Comparison of ENCODE assay signal across 26 cellular contexts in the genomic region with DNA sequence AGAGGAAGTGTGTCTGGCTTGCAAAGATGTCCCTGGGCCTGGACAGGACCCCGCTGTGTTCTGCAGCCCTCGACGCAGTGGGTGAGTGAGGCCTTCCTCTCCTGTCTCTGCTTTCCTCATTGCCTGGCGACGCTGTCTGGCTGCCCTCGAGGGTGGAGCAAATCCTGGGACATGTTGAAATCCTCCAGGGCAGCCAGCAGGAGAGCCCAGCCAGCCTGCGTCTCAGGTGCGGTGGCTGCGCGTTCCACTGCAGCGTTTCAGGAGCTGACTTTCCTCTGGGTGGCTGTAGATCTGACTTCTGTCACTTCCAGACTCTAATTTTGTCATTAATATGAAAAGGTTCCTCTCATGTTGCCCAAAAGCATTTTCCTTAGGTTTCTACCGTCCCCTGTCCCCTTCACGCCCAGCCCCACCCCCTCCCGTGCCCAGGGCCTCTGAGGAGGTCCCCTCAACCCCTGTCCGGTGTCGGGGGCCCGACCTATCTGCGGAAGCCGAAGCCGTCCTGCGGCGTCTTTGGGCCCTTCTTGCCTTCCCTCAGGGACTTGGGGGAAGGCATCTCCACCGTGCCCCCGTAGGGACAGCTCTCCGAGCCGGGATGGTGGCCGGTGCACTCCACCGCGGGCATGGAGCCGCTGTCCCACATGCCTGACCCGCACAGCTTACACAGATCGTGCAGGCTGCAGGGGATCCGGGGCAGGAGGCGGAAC.
DNase-seq lines count a peak whose midpoint lies in the region; ATAC-seq and TF ChIP-seq lines count a peak whose summit lies in the region.
"Had no signal": no experiment of that assay in that cellular context is flagged by ENCODE, and none has a peak within 500 bp of the region (broad histone marks: within the 10 kb centered on the region; RNA-seq: fewer than 3 reads in every experiment).

No MANE protein-coding gene starts in this region.

- peak overlapping the region; percentile 72 for H2AK5ac ChIP-seq in neuronal stem cell (ENCODE audit: low read depth, low read length)

- H2BK120ac ChIP-seq in neuronal stem cell (ENCODE audit: low read depth, low read length), result peak overlapping the region; percentile 64

- H4K91ac ChIP-seq in neuronal stem cell (ENCODE audit: low read depth, low read length, poor library complexity), result no peak overlapping the region

- DNase-seq in A673 (ENCODE audit: low spot score), result no peak
- DNase-seq in ELF-1 (ENCODE audit: low read depth, low spot score), result peak; percentile 64
- DNase-seq in endothelial cell (ENCODE audit: low spot score), result no peak
- no peak for DNase-seq in neuronal stem cell (ENCODE audit: low spot score)
- no peak for DNase-seq in NCI-H2029 treated with DMSO at 0.1 percent for 48 hours (lab: John Stamatoyannopoulos, UW)
- DNase-seq in NCI-H2081 (lab: John Stamatoyannopoulos, UW), result no peak
- no peak for DNase-seq in NCI-H1105 (lab: John Stamatoyannopoulos, UW)
- DNase-seq: activated CD4-positive, alpha-beta T cell treated with anti-CD3 and anti-CD28 coated beads for 48 hours; activated naive CD8-positive, alpha-beta T cell treated with anti-CD3 and anti-CD28 coated beads for 36 hours; CD8-positive, alpha-beta memory T cell; cortex of kidney; DMS53; midbrain; NCI-H1930; NCI-H345; NCI-H774; SIG-M5; stimulated activated CD4-positive, alpha-beta T cell treated with anti-CD3 and anti-CD28 coated beads, Interleukin-2, amount 100 ng/mL, for 48 hours; stimulated activated naive B cell treated with anti-CD40 and anti-IgM and Interleukin-4, amounts not matched to agents 10 μg/mL and 1 μg/mL and 100 μg/mL, for 72 hours; T-helper 1 cell; testis had no signal

- H2AFZ ChIP-seq in neuronal stem cell (ENCODE audit: low read length), result no peak overlapping the region

- peak overlapping the region; percentile 30 for H2BK15ac ChIP-seq in neuronal stem cell (ENCODE audit: low read length)

- intact Hi-C loops in A673 (cut with micrococcal nuclease; ENCODE audit: unreplicated experiment), result no loop called here

- no peak for ATAC-seq in HG02938 (IDR thresholded peaks at IDR 0.05; ENCODE audit: unreplicated experiment)
- ATAC-seq: body of pancreas; stimulated activated naive B cell treated with anti-CD40 and anti-IgM and Interleukin-4, amounts not matched to agents 10 μg/mL and 1 μg/mL and 100 μg/mL, for 72 hours had no signal

- H3K9me3 Mint-ChIP-seq in endothelial cell (ENCODE audit: unreplicated experiment), result no peaks in the 10 kb centered on the region
- H3K9me3 Mint-ChIP-seq: activated naive CD8-positive, alpha-beta T cell treated with anti-CD3 and anti-CD28 coated beads for 36 hours; activated T-helper 1 cell treated with anti-CD3 and anti-CD28 coated beads, Interleukin-12 subunit alpha, Interleukin-12 subunit beta, Interleukin-2, Interleukin-4 antibody, amounts not matched to agents 30 ng/mL and 10 ng/mL and 1 ng/mL, durations not matched to agents 14 hours and 24 hours and 36 hours; nephron; stimulated activated naive B cell treated with anti-CD40 and anti-IgM and Interleukin-4, amounts not matched to agents 10 μg/mL and 1 μg/mL and 100 μg/mL, for 72 hours had no signal

- peak overlapping the region; percentile 81 for H3K23ac ChIP-seq in neuronal stem cell (ENCODE audit: low read depth, low read length, poor library complexity)

- H3K4me1 ChIP-seq in A673 (ENCODE audit: insufficient read depth, low read length, poor library complexity, severe bottlenecking) (peaks cover 28% of the 10 kb centered on the region), neuronal stem cell (ENCODE audit: control insufficient read depth in 2 of 2, insufficient read depth in 1 of 2, low read depth in 1 of 2, low read length in 2 of 2) (peaks cover 0 to 26% of the 10 kb centered on the region in 2 donors)

- peaks cover 18% of the 10 kb centered on the region for H3K27me3 Mint-ChIP-seq in endothelial cell (ENCODE audit: unreplicated experiment)

- H3K36me3 ChIP-seq in A673 (ENCODE audit: insufficient read depth, low read length, poor library complexity, severe bottlenecking) (peaks cover 8% of the 10 kb centered on the region), neuronal stem cell (replicated peaks in 1 of 2; ENCODE audit: control insufficient read depth in 2 of 2, insufficient read depth in 2 of 2, low read length in 2 of 2) (peaks cover 23 to 78% of the 10 kb centered on the region in 2 donors)

- CTCF ChIA-PET in A673 (lab: Charles Lee), result no interaction called here

- H3K27me3 ChIP-seq in A673 (replicated peaks; ENCODE audit: insufficient read depth, low read depth, low read length, poor library complexity), result no peaks in the 10 kb centered on the region
- H3K27me3 ChIP-seq in neuronal stem cell (ENCODE audit: control insufficient read depth in 3 of 3, insufficient read depth in 3 of 3, low read depth in 1 of 3, low read length in 3 of 3), result no peaks in the 10 kb centered on the region
- H3K27me3 ChIP-seq: body of pancreas, testis had no signal

- H3K14ac ChIP-seq in neuronal stem cell (ENCODE audit: low read length), result no peak overlapping the region

- H3K4me3 Mint-ChIP-seq in endothelial cell (ENCODE audit: unreplicated experiment), result peak overlapping the region; percentile 33
- H3K4me3 Mint-ChIP-seq: activated naive CD8-positive, alpha-beta T cell treated with anti-CD3 and anti-CD28 coated beads for 36 hours; activated T-helper 1 cell treated with anti-CD3 and anti-CD28 coated beads, Interleukin-12 subunit alpha, Interleukin-12 subunit beta, Interleukin-2, Interleukin-4 antibody, amounts not matched to agents 30 ng/mL and 10 ng/mL and 1 ng/mL, durations not matched to agents 14 hours and 24 hours and 36 hours; nephron; stimulated activated naive B cell treated with anti-CD40 and anti-IgM and Interleukin-4, amounts not matched to agents 10 μg/mL and 1 μg/mL and 100 μg/mL, for 72 hours had no signal

- WGBS in neuronal stem cell (ENCODE audit: extremely low coverage in 2 of 2, insufficient read length in 2 of 2, insufficient replicate concordance in 1 of 2), 2 donors, result no CpG with 5 or more reads among the region's 34 CpGs

- H3K9me3 ChIP-seq in A673 (ENCODE audit: low read depth, low read length, poor library complexity, severe bottlenecking), result no peaks in the 10 kb centered on the region
- no peaks in the 10 kb centered on the region for H3K9me3 ChIP-seq in neuronal stem cell (replicated peaks in 1 of 2; ENCODE audit: control insufficient read depth in 2 of 2, insufficient read depth in 1 of 2, low read depth in 1 of 2, low read length in 2 of 2)
- H3K9me3 ChIP-seq: body of pancreas, testis had no signal

- H2BK5ac ChIP-seq in neuronal stem cell (ENCODE audit: low read length), result no peak overlapping the region

- H3K18ac ChIP-seq in neuronal stem cell (ENCODE audit: low read length), result peak overlapping the region; percentile 49

- peaks cover 3% of the 10 kb centered on the region for H3K4me1 Mint-ChIP-seq in endothelial cell (ENCODE audit: unreplicated experiment)

- no peak overlapping the region for H3K4me2 ChIP-seq in neuronal stem cell (ENCODE audit: insufficient read depth, low read length, poor library complexity, severe bottlenecking)
- H3K4me2 ChIP-seq: smooth muscle cell had no signal

- no peak overlapping the region for H3K27ac Mint-ChIP-seq in endothelial cell (ENCODE audit: unreplicated experiment)
- H3K27ac Mint-ChIP-seq: activated naive CD8-positive, alpha-beta T cell treated with anti-CD3 and anti-CD28 coated beads for 36 hours; activated T-helper 1 cell treated with anti-CD3 and anti-CD28 coated beads, Interleukin-12 subunit alpha, Interleukin-12 subunit beta, Interleukin-2, Interleukin-4 antibody, amounts not matched to agents 30 ng/mL and 10 ng/mL and 1 ng/mL, durations not matched to agents 14 hours and 24 hours and 36 hours; nephron; stimulated activated naive B cell treated with anti-CD40 and anti-IgM and Interleukin-4, amounts not matched to agents 10 μg/mL and 1 μg/mL and 100 μg/mL, for 72 hours had no signal

- H3K36me3 Mint-ChIP-seq in endothelial cell (ENCODE audit: low read depth, unreplicated experiment), result peaks cover 21% of the 10 kb centered on the region
- H3K36me3 Mint-ChIP-seq: activated naive CD8-positive, alpha-beta T cell treated with anti-CD3 and anti-CD28 coated beads for 36 hours; CD8-positive, alpha-beta memory T cell had no signal

- POLR2A ChIA-PET in A673 (lab: Charles Lee; ENCODE audit: low non-redundant PET), result no interaction called here

- peaks cover 2% of the 10 kb centered on the region for H3K79me1 ChIP-seq in neuronal stem cell (ENCODE audit: low read depth, low read length)

- BruUV-seq in A673 (replicated peaks; lab: Mats Ljungman, UMichigan), result TSS peak; percentile 34

- H4K8ac ChIP-seq in neuronal stem cell (ENCODE audit: low read depth, low read length), result no peak overlapping the region

- no peak overlapping the region for H2BK12ac ChIP-seq in neuronal stem cell (ENCODE audit: low read length)

- TF ChIP-seq CTCF in A673 (conservative IDR thresholded peaks at IDR 0.05; ENCODE audit: low read depth, low read length), result no peak
- no peak for TF ChIP-seq CTCF in endothelial cell (IDR thresholded peaks at IDR 0.05; ENCODE audit: unreplicated experiment)

- H3K9ac ChIP-seq in neuronal stem cell (ENCODE audit: low read depth, low read length, poor library complexity), result peak overlapping the region; percentile 34

- H3K4me3 ChIP-seq in A673 (ENCODE audit: low read depth, low read length, poor library complexity, severe bottlenecking), result no peak overlapping the region
- no peak overlapping the region for H3K4me3 ChIP-seq in neuronal stem cell (ENCODE audit: low read length in 2 of 2)
- H3K4me3 ChIP-seq: body of pancreas, smooth muscle cell, testis had no signal

- H3K4ac ChIP-seq in neuronal stem cell (ENCODE audit: low read length), result no peak overlapping the region

- H3K27ac ChIP-seq in A673 (ENCODE audit: low read depth, low read length, poor library complexity, severe bottlenecking) (no peak overlapping the region), neuronal stem cell (replicated peaks; ENCODE audit: low read length) (no peak overlapping the region)
- H3K27ac ChIP-seq: body of pancreas, testis had no signal
